In genomic region chr4:112208137-112209095, GRCh38 we compare ENCODE assay signal across 1 cellular context.
A peak's percentile ranks its signal among the peaks of the same experiment; 100 is the strongest.
TF ChIP-seq lines count a peak whose summit lies in the region.
"Not testable (repeated sequence)": the region's sequence is repeated elsewhere in the genome, so short reads cannot be mapped to it uniquely, and the experiment has no call there.

No MANE protein-coding gene starts in this region.

TF ChIP-seq in HepG2, 621 proteins besides CTCF, POLR2A, EP300 and RAD21 (continued from another document and continues in another):
- TF ChIP-seq ZBTB40 (IDR thresholded peaks at IDR 0.05); USF2 (IDR thresholded peaks at IDR 0.05; ENCODE audit: low read depth, low read length); GABPA (IDR thresholded peaks at IDR 0.05; ENCODE audit: low read depth, low read length); CREB1 (IDR thresholded peaks at IDR 0.05): not testable (repeated sequence)
- peak; percentile 72; the same call in 1 of the 2 replicates for TF ChIP-seq ZBTB40 (CRISPR knock-in tag; IDR thresholded peaks at IDR 0.05)
- 0 out of 2 replicates have a peak, but pooled peaks have one; percentile 53 for TF ChIP-seq ZNF629 (CRISPR knock-in tag; conservative IDR thresholded peaks at IDR 0.05)
- TF ChIP-seq ZSCAN21 (CRISPR knock-in tag; IDR thresholded peaks at IDR 0.05; ENCODE audit: borderline replicate concordance) = peak; percentile 78
- TF ChIP-seq ZFP90 (CRISPR knock-in tag; IDR thresholded peaks at IDR 0.05; ENCODE audit: borderline replicate concordance) = peak; percentile 33; the same call in 1 of the 2 replicates
- TF ChIP-seq SIX1 (CRISPR knock-in tag; IDR thresholded peaks at IDR 0.05; ENCODE audit: borderline replicate concordance) = peak; percentile 34; the same call in 1 of the 2 replicates
- TF ChIP-seq USF2 (CRISPR knock-in tag; IDR thresholded peaks at IDR 0.05; ENCODE audit: borderline replicate concordance) = peak; percentile 66; the same call in 1 of the 2 replicates
- peak; percentile 88 for TF ChIP-seq SOX5 (CRISPR knock-in tag; IDR thresholded peaks at IDR 0.05; ENCODE audit: borderline replicate concordance)
- peak; percentile 61 for TF ChIP-seq GABPA (CRISPR knock-in tag; IDR thresholded peaks at IDR 0.05; ENCODE audit: low read depth)
- peak; percentile 89 for TF ChIP-seq TBX2 (CRISPR knock-in tag; IDR thresholded peaks at IDR 0.05; ENCODE audit: borderline replicate concordance)
- TF ChIP-seq ZNF761 (CRISPR knock-in tag; conservative IDR thresholded peaks at IDR 0.05) = peak; percentile 53; the same call in 1 of the 2 replicates
- TF ChIP-seq CREB1 (CRISPR knock-in tag; IDR thresholded peaks at IDR 0.05) = peak; percentile 67
- TF ChIP-seq ZNF605 (CRISPR knock-in tag; IDR thresholded peaks at IDR 0.05) = peak; percentile 68
- TF ChIP-seq GMEB1 (CRISPR knock-in tag; IDR thresholded peaks at IDR 0.05; ENCODE audit: borderline replicate concordance) = peak; percentile 57; the same call in 1 of the 2 replicates
- TF ChIP-seq GATAD2A (CRISPR knock-in tag; IDR thresholded peaks at IDR 0.05) = peak; percentile 96
- peak; percentile 18; the same call in 1 of the 2 replicates for TF ChIP-seq ZFP91 (CRISPR knock-in tag; IDR thresholded peaks at IDR 0.05; ENCODE audit: borderline replicate concordance)
- 0 out of 2 replicates have a peak, but pooled peaks have one; percentile 47 for TF ChIP-seq KAT7 (CRISPR knock-in tag; IDR thresholded peaks at IDR 0.05; ENCODE audit: borderline replicate concordance)
- peak; percentile 99 for TF ChIP-seq ZNF101 (CRISPR knock-in tag; IDR thresholded peaks at IDR 0.05; ENCODE audit: borderline replicate concordance, low read depth)
- TF ChIP-seq FOXK2 (IDR thresholded peaks at IDR 0.05) = peak; percentile 73
- TF ChIP-seq HOMEZ (CRISPR knock-in tag; IDR thresholded peaks at IDR 0.05; ENCODE audit: low read depth) = peak; percentile 76
- TF ChIP-seq ZMYM2 (CRISPR knock-in tag; IDR thresholded peaks at IDR 0.05) = 0 out of 2 replicates have a peak, but pooled peaks have one; percentile 42
- peak; percentile 88 for TF ChIP-seq IKZF5 (CRISPR knock-in tag; IDR thresholded peaks at IDR 0.05)
- TF ChIP-seq ZNF331 (CRISPR knock-in tag; IDR thresholded peaks at IDR 0.05) = peak; percentile 30; the same call in 1 of the 2 replicates
- TF ChIP-seq ZNF557 (CRISPR knock-in tag; IDR thresholded peaks at IDR 0.05) = peak; percentile 43; the same call in 1 of the 2 replicates
- 0 out of 2 replicates have a peak, but pooled peaks have one; percentile 16 for TF ChIP-seq ZNF790 (CRISPR knock-in tag; IDR thresholded peaks at IDR 0.05; ENCODE audit: borderline replicate concordance)
- TF ChIP-seq ZNF292 (CRISPR knock-in tag; IDR thresholded peaks at IDR 0.05; ENCODE audit: borderline replicate concordance, low read depth) = peak; percentile 88
- TF ChIP-seq CBFB (CRISPR knock-in tag; IDR thresholded peaks at IDR 0.05) = peak; percentile 57; the same call in 1 of the 2 replicates
- peak; percentile 50; the same call in 1 of the 2 replicates for TF ChIP-seq POGK (CRISPR knock-in tag; conservative IDR thresholded peaks at IDR 0.05)
- peak; percentile 68; the same call in 1 of the 2 replicates for TF ChIP-seq ZNF878 (CRISPR knock-in tag; IDR thresholded peaks at IDR 0.05)
- peak; percentile 88; the same call in 1 of the 2 replicates for TF ChIP-seq ZSCAN5A (CRISPR knock-in tag; IDR thresholded peaks at IDR 0.05; ENCODE audit: borderline replicate concordance)
- TF ChIP-seq MAZ (IDR thresholded peaks at IDR 0.05; ENCODE audit: borderline replicate concordance, low read depth, low read length) = 0 out of 2 replicates have a peak, but pooled peaks have one; percentile 31
- peak; percentile 63 for TF ChIP-seq MAZ (CRISPR knock-in tag; IDR thresholded peaks at IDR 0.05; ENCODE audit: low read depth)
- peak; percentile 62; the same call in 1 of the 2 replicates for TF ChIP-seq WIZ (CRISPR knock-in tag; IDR thresholded peaks at IDR 0.05)
- peak; percentile 88; the same call in 1 of the 2 replicates for TF ChIP-seq KDM6A (CRISPR knock-in tag; IDR thresholded peaks at IDR 0.05; ENCODE audit: low read depth)
- TF ChIP-seq HDAC2 (CRISPR knock-in tag; IDR thresholded peaks at IDR 0.05) = peak; percentile 82
- TF ChIP-seq REPIN1 (CRISPR knock-in tag; IDR thresholded peaks at IDR 0.05; ENCODE audit: borderline replicate concordance, low read depth) = peak; percentile 90
